Comparison of ENCODE assay signal across 9 cellular contexts in the genomic region with DNA sequence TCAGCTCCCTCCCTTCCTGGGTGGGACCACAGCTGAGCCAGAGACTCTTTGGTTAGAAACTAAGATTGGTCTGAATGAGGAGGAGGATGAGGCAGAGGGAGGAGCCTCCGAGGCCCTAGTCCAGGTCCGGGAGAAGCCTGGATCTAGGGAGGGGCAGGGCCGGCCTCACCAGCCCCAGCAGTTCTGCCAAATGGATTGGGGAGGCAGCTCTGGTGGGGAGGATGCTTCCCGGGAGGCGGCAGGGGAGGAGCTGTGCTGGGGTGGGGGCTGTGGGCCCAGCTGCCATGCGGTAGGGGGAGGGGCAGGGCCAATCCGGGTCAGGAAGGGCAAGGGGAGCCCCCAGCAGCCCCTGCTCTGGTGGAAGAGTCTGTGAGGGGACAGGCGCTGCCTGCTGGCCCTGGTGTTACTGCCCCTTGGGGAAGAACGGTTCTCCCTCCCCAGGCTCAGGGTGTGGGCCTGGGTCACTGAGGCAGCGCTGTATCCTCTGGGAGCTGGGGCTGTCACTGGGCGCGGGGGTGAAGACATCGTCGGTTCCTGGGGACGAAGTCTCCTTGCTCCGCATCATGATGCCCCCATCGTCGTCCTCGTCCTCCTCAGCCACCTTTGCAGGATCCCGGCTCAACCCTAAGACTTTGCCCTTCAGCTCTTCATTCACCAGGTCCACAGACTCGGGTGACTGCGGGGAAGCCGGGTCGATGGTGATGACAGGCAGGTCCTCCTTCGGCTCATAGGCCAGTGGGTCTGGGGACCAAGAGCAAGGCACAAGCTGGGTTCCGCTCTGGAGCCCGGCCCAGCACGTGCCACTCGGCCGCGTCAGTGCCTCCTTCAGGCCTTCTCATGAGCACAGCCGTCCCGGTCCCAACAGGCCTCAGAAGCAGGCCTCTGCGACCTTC. TPM values are rescaled to one million over a fixed set of nuclear protein-coding genes. Genes with fewer than 3 reads are reported as not detected.
DNase-seq lines count a peak whose midpoint lies in the region; ATAC-seq, FAIRE-seq and TF ChIP-seq lines count a peak whose summit lies in the region.
"Had no signal": no experiment of that assay in that cellular context is flagged by ENCODE, and none has a peak within 500 bp of the region (broad histone marks: within the 10 kb centered on the region; RNA-seq: fewer than 3 reads in every experiment).

No MANE protein-coding gene starts in this region.

- peak overlapping the region; percentile 70 for H4K91ac ChIP-seq in H1 (replicated peaks; ENCODE audit: insufficient read length, low read length)

- no peaks in the 10 kb centered on the region for H3K27me3 ChIP-seq in H1 (replicated peaks in 1 of 4; ENCODE audit: control insufficient read depth in 3 of 4, extremely low read depth in 1 of 4, insufficient read depth in 3 of 4, low read length in 3 of 4)

- peak in 1 of 3 experiments; percentile 35; a peak in 1 of 4 replicates for TF ChIP-seq CTCF in H1 (IDR thresholded peaks at IDR 0.05; ENCODE audit: control extremely low read depth in 1 of 3, insufficient read depth in 1 of 3, low read depth in 1 of 3, low read length in 3 of 3)
- no peak for TF ChIP-seq CTCF in nephron (IDR thresholded peaks at IDR 0.05; ENCODE audit: unreplicated experiment in 3 of 3)

- H3K18ac ChIP-seq in H1 (ENCODE audit: extremely low read depth, low read length) = no peak overlapping the region; the same call in 1 of the 2 replicates

- 0 out of 2 replicates have a peak overlapping the region, but pooled peaks have one; percentile 53 for H2BK12ac ChIP-seq in H1 (ENCODE audit: low read depth, low read length)

- H2BK15ac ChIP-seq in H1 (ENCODE audit: low read length) = peak overlapping the region; percentile 92; the same call in 1 of the 2 replicates

- peak overlapping the region; percentile 92 to 98 (median 93) for H3K27ac Mint-ChIP-seq in nephron

- WGBS in H1 (ENCODE audit: extremely low coverage in 1 of 2, insufficient coverage in 1 of 2, insufficient read length in 1 of 2, insufficient replicate concordance in 2 of 2, low coverage in 1 of 2, low lambda C conversion rate in 2 of 2, missing lambda C conversion rate in 1 of 2), 2 experiments = 90% methylated on average over 32 of the region's 34 CpGs; no CpG with 5 or more reads in 1 of the 2 experiments

- no peaks in the 10 kb centered on the region for H3K36me3 Mint-ChIP-seq in nephron (ENCODE audit: low read depth)

- no peak overlapping the region for H3K9ac ChIP-seq in H1 (replicated peaks in 1 of 4; ENCODE audit: extremely low read depth in 1 of 4, low read depth in 3 of 4, low read length in 3 of 4)

- no peak overlapping the region for H2BK120ac ChIP-seq in H1 (replicated peaks; ENCODE audit: low read depth, low read length)

- no peak overlapping the region for H2AFZ ChIP-seq in H1 (ENCODE audit: low read length)

- H3K4ac ChIP-seq in H1 (replicated peaks; ENCODE audit: insufficient read length, low read depth, low read length) = no peak overlapping the region

- no peak overlapping the region for H3K23ac ChIP-seq in H1 (ENCODE audit: insufficient read length)

- no peak for TF ChIP-seq EP300 in H1 (IDR thresholded peaks at IDR 0.05; ENCODE audit: borderline replicate concordance in 1 of 2, low read depth in 2 of 2, low read length in 2 of 2)

- peak overlapping the region; percentile 16 for H2BK5ac ChIP-seq in H1 (ENCODE audit: low read depth, low read length)

- H4K20me1 ChIP-seq in H1 (replicated peaks in 1 of 2; ENCODE audit: control insufficient read depth in 1 of 2, insufficient read depth in 2 of 2, low read length in 2 of 2) = no peaks in the 10 kb centered on the region

- H3K14ac ChIP-seq in H1 (ENCODE audit: insufficient read length) = no peak overlapping the region

- CTCF ChIA-PET in H1 (lab: Charles Lee; ENCODE audit: partially characterized antibody) = interaction anchor here (0.7 to 19.3 kb wide), 24 partner anchors 12 to 233 kb away, joined by 3 to 790 read pairs (median 4); no protein-coding TSS in a partner anchor

- no peaks in the 10 kb centered on the region for H3K9me3 ChIP-seq in H1 (ENCODE audit: insufficient read depth in 2 of 2, low read depth in 1 of 2, low read length in 1 of 2)

- H3K79me2 ChIP-seq in H1 (ENCODE audit: control insufficient read depth in 1 of 2, insufficient read depth in 2 of 2, low read length in 2 of 2) = no peaks in the 10 kb centered on the region

- H3K79me1 ChIP-seq in H1 (ENCODE audit: low read depth, low read length) = no peaks in the 10 kb centered on the region

- peaks cover 21% of the 10 kb centered on the region for H3K4me1 Mint-ChIP-seq in nephron

- H3K23me2 ChIP-seq in H1 (ENCODE audit: low read depth, low read length) = no peaks in the 10 kb centered on the region

- H3K4me3 Mint-ChIP-seq in nephron = no peak overlapping the region

- peak overlapping the region; percentile 38; the same call in 1 of the 2 replicates for H3K27ac ChIP-seq in H1 (ENCODE audit: low read depth, low read length)

- H2BK20ac ChIP-seq in H1 (ENCODE audit: low read length) = no peak overlapping the region

- no peak for FAIRE-seq in H1 (lab: Jason Lieb, UNC)
- FAIRE-seq: endothelial cell of umbilical vein had no signal

- H2AK5ac ChIP-seq in H1 (ENCODE audit: low read depth, low read length) = no peak overlapping the region

- POLR2A ChIA-PET in H1 (lab: Charles Lee; ENCODE audit: partially characterized antibody) = interaction anchor here (0.8 to 5.0 kb wide), 20 partner anchors 9 to 254 kb away, joined by 3 to 33 read pairs (median 4); a partner anchor contains a TSS

- peak overlapping the region in 1 of 2 experiments; percentile 25; a peak in 2 of 4 replicates for H3K4me2 ChIP-seq in H1 (ENCODE audit: insufficient read depth in 1 of 2, low read depth in 2 of 2, low read length in 2 of 2)

- no peak overlapping the region for H3K4me3 ChIP-seq in H1 (ENCODE audit: extremely low read depth in 1 of 4, insufficient read depth in 2 of 4, low read depth in 3 of 4, low read length in 4 of 4)

- peak; percentile 76 for DNase-seq in AG08396 (ENCODE audit: low spot score)
- peak; percentile 73 for DNase-seq in NCI-H2227 (lab: John Stamatoyannopoulos, UW; ENCODE audit: unreplicated experiment)
- DNase-seq in H1 (ENCODE audit: low read depth in 1 of 2, low spot score in 2 of 2) = peak in 1 of 2 experiments; percentile 59
- no peak for DNase-seq in CD1c-positive myeloid dendritic cell (ENCODE audit: extremely low spot score)
- no peak for DNase-seq in activated CD4-positive, alpha-beta T cell treated with anti-CD3 and anti-CD28 coated beads for 48 hours
- no peak for DNase-seq in NCI-H1694 treated with DMSO at 0.1 percent for 48 hours (lab: John Stamatoyannopoulos, UW)

- no peak overlapping the region for H3K56ac ChIP-seq in H1 (replicated peaks; ENCODE audit: insufficient read length, low read depth, low read length)

- no peak for TF ChIP-seq POLR2A in H1 (IDR thresholded peaks at IDR 0.05; ENCODE audit: control extremely low read depth in 1 of 2, low read depth in 2 of 2, low read length in 2 of 2)

- no peak for ATAC-seq in GM21717 (IDR thresholded peaks at IDR 0.05; ENCODE audit: unreplicated experiment)

- H3K9me3 Mint-ChIP-seq in nephron = no peaks in the 10 kb centered on the region

- no peak for TF ChIP-seq RAD21 in H1 (IDR thresholded peaks at IDR 0.05 in 1 of 2, conservative IDR thresholded peaks at IDR 0.05 in 1 of 2; ENCODE audit: low read depth in 2 of 2, low read length in 2 of 2)

- H4K5ac ChIP-seq in H1 (ENCODE audit: insufficient read length, low read depth, low read length) = no peak overlapping the region

- no peaks in the 10 kb centered on the region; a peak in 1 of 8 replicates for H3K36me3 ChIP-seq in H1 (ENCODE audit: control insufficient read depth in 2 of 4, insufficient read depth in 4 of 4, low read length in 3 of 4)

- no peak overlapping the region; the same call in 1 of the 2 replicates for H4K8ac ChIP-seq in H1 (ENCODE audit: extremely low read depth, insufficient read depth, low read length)

- no peaks in the 10 kb centered on the region for H3K27me3 Mint-ChIP-seq in nephron (ENCODE audit: low read depth)

- H3K4me1 ChIP-seq in H1 (replicated peaks in 1 of 4; ENCODE audit: control insufficient read depth in 3 of 4, insufficient read depth in 4 of 4, low read length in 3 of 4) = peaks cover 0 to 21% (median 13%) of the 10 kb centered on the region in 4 experiments; a peak in 6 of 7 replicates

TF ChIP-seq in H1, 55 proteins besides CTCF, POLR2A, EP300 and RAD21:
- TF ChIP-seq, protein P1, sequence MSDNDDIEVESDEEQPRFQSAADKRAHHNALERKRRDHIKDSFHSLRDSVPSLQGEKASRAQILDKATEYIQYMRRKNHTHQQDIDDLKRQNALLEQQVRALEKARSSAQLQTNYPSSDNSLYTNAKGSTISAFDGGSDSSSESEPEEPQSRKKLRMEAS (IDR thresholded peaks at IDR 0.05) = peak; percentile 50
- TF ChIP-seq ASH2L (IDR thresholded peaks at IDR 0.05; ENCODE audit: low read length) = no peak
TF ChIP-seq in H1: peak in this region for 1.

RNA-seq across cellular contexts. Expression of a gene that starts 54.8 kb away (rescaled TPM):
- 25.1 and 25.5 TPM in 2 replicates for total RNA-seq in H1 (2021; fragmentation: NEBNext Ultra II Directional; extraction: Animal tissue kit (Norgen Biotek cat#: 25700))
- 11.3 and 17.3 TPM in 2 replicates for polyA plus RNA-seq in H1 (2011; rRNA removed)
- polyA plus RNA-seq in H1 (2011; cell fraction: cytosol; rRNA removed) = 6.0 TPM
- polyA plus RNA-seq in H1 (2011; cell fraction: nucleus; rRNA removed) = 16.9 TPM
- 17.6 to 24.0 TPM (median 21.1 TPM) in 4 replicates for polyA plus RNA-seq in H1 (2012, experiment 1 of 2)
- polyA plus RNA-seq in H1 (2012, experiment 2 of 2) = 16.8 TPM
- 37.1 TPM for polyA plus RNA-seq in H1 (2013, experiment 1 of 2)
- 31.2 TPM for polyA plus RNA-seq in H1 (2013, experiment 2 of 2)
- 7.7 and 11.4 TPM in 2 replicates for polyA minus RNA-seq in H1 (2011; rRNA and poly(A)+ RNA removed)
- polyA minus RNA-seq in H1 (2011; cell fraction: cytosol; rRNA and poly(A)+ RNA removed) = 11.7 TPM
- 11.3 TPM for polyA minus RNA-seq in H1 (2011; cell fraction: nucleus; rRNA and poly(A)+ RNA removed)

Comparison
In these comparisons a context has a peak if more than half of its experiments do, and no peak if none do; other contexts are left out.
1. DNase-seq: peak in AG08396 (single experiment) and NCI-H2227 (single experiment); none in CD1c-positive myeloid dendritic cell (single experiment), activated CD4-positive, alpha-beta T cell treated with anti-CD3 and anti-CD28 coated beads for 48 hours (single experiment) and NCI-H1694 treated with DMSO at 0.1 percent for 48 hours (single experiment).